Comparison of ENCODE assay signal across 13 cellular contexts in genomic region chr22:23222033-23222840, GRCh38. TPM values are rescaled to one million over a fixed set of nuclear protein-coding genes. Genes with fewer than 3 reads are reported as not detected.
DNase-seq lines count a peak whose midpoint lies in the region; ATAC-seq and TF ChIP-seq lines count a peak whose summit lies in the region.
"Had no signal": no experiment of that assay in that cellular context is flagged by ENCODE, and none has a peak within 500 bp of the region (broad histone marks: within the 10 kb centered on the region; RNA-seq: fewer than 3 reads in every experiment).

No MANE protein-coding gene starts in this region.

- peaks cover 5% of the 10 kb centered on the region for H3K36me3 Mint-ChIP-seq in CD4-positive, CD25-positive, alpha-beta regulatory T cell
- peaks cover 4% of the 10 kb centered on the region for H3K36me3 Mint-ChIP-seq in activated CD4-positive, alpha-beta memory T cell treated with anti-CD3 and anti-CD28 coated beads for 36 hours
- H3K36me3 Mint-ChIP-seq in naive B cell = peaks cover 0 to 4% of the 10 kb centered on the region in 2 donors

- H3K27me3 Mint-ChIP-seq in CD4-positive, CD25-positive, alpha-beta regulatory T cell = no peaks in the 10 kb centered on the region
- no peaks in the 10 kb centered on the region for H3K27me3 Mint-ChIP-seq in activated CD4-positive, alpha-beta memory T cell treated with anti-CD3 and anti-CD28 coated beads for 36 hours
- H3K27me3 Mint-ChIP-seq in naive B cell = no peaks in the 10 kb centered on the region

- peaks cover 0 to 1% of the 10 kb centered on the region in 2 experiments for H3K9me3 ChIP-seq in CD4-positive, CD25-positive, alpha-beta regulatory T cell (ENCODE audit: control insufficient read depth in 2 of 2, low read length in 2 of 2)
- H3K9me3 ChIP-seq: right atrium auricular region had no signal

- peak overlapping the region; percentile 9 to 67 (median 48) for H3K27ac Mint-ChIP-seq in CD4-positive, CD25-positive, alpha-beta regulatory T cell
- peak overlapping the region; percentile 13 for H3K27ac Mint-ChIP-seq in activated CD4-positive, alpha-beta memory T cell treated with anti-CD3 and anti-CD28 coated beads for 36 hours
- peak overlapping the region in 4 of 6 donors; percentile 37 to 96 (median 64) for H3K27ac Mint-ChIP-seq in naive B cell

- CTCF ChIA-PET in activated CD4-positive, alpha-beta memory T cell treated with anti-CD3 and anti-CD28 coated beads for 36 hours (lab: Charles Lee) = no interaction called here

- peaks cover 56% of the 10 kb centered on the region for H3K4me1 ChIP-seq in CD4-positive, CD25-positive, alpha-beta regulatory T cell (ENCODE audit: control insufficient read depth, insufficient read depth, low read length, poor library complexity, severe bottlenecking)

- H3K9me3 Mint-ChIP-seq in CD4-positive, CD25-positive, alpha-beta regulatory T cell = peaks cover 0 to 4% (median 0%) of the 10 kb centered on the region in 7 donors
- peaks cover 4% of the 10 kb centered on the region for H3K9me3 Mint-ChIP-seq in activated CD4-positive, alpha-beta memory T cell treated with anti-CD3 and anti-CD28 coated beads for 36 hours
- H3K9me3 Mint-ChIP-seq in naive B cell = peaks cover 0 to 2% (median 0%) of the 10 kb centered on the region in 7 donors

- no peak for ATAC-seq in CD4-positive, CD25-positive, alpha-beta regulatory T cell (ENCODE audit: low read depth in 2 of 2)
- ATAC-seq in naive B cell (ENCODE audit: low read depth in 2 of 2) = no peak

- TF ChIP-seq CTCF in HL-60 (IDR thresholded peaks at IDR 0.05; ENCODE audit: insufficient read depth, low read length) = no peak

- intact Hi-C loops in activated CD4-positive, alpha-beta memory T cell treated with anti-CD3 and anti-CD28 coated beads for 36 hours (cut with micrococcal nuclease) = no loop called here

- no peaks in the 10 kb centered on the region for H3K36me3 ChIP-seq in CD4-positive, CD25-positive, alpha-beta regulatory T cell (ENCODE audit: control insufficient read depth, insufficient read depth, low read length)
- H3K36me3 ChIP-seq: right atrium auricular region had no signal

- DNase-seq in CD4-positive, CD25-positive, alpha-beta regulatory T cell = no peak
- peak in 1 of 2 experiments; percentile 62 for DNase-seq in HL-60 (ENCODE audit: low read depth in 1 of 2, low spot score in 1 of 2)
- no peak for DNase-seq in activated CD4-positive, alpha-beta memory T cell treated with anti-CD3 and anti-CD28 coated beads for 36 hours
- no peak for DNase-seq in naive B cell
- DNase-seq in C1 segment of cervical spinal cord (lab: John Stamatoyannopoulos, UW) = no peak
- no peak for DNase-seq in activated effector memory CD4-positive, alpha-beta T cell treated with anti-CD3 and anti-CD28 coated beads, Interleukin-2, amount 50 U/mL, for 16 hours
- no peak for DNase-seq in NCI-H1930 (lab: John Stamatoyannopoulos, UW)
- DNase-seq in A172 (ENCODE audit: low spot score) = no peak
- DNase-seq: central memory CD4-positive, alpha-beta T cell; NCI-H1092; NCI-H510A; substantia nigra had no signal

- H3K4me1 Mint-ChIP-seq in CD4-positive, CD25-positive, alpha-beta regulatory T cell = peaks cover 10 to 96% (median 60%) of the 10 kb centered on the region in 4 donors
- peaks cover 95% of the 10 kb centered on the region for H3K4me1 Mint-ChIP-seq in activated CD4-positive, alpha-beta memory T cell treated with anti-CD3 and anti-CD28 coated beads for 36 hours (ENCODE audit: low read depth)
- peaks cover 68 to 94% (median 86%) of the 10 kb centered on the region in 3 donors for H3K4me1 Mint-ChIP-seq in naive B cell

- no peak overlapping the region for H3K4me3 Mint-ChIP-seq in CD4-positive, CD25-positive, alpha-beta regulatory T cell
- H3K4me3 Mint-ChIP-seq in activated CD4-positive, alpha-beta memory T cell treated with anti-CD3 and anti-CD28 coated beads for 36 hours = no peak overlapping the region
- H3K4me3 Mint-ChIP-seq in naive B cell = peak overlapping the region in 1 of 8 donors; percentile 34

- no peaks in the 10 kb centered on the region for H3K27me3 ChIP-seq in CD4-positive, CD25-positive, alpha-beta regulatory T cell (ENCODE audit: control insufficient read depth, insufficient read depth, low read length)
- H3K27me3 ChIP-seq in HL-60 (ENCODE audit: insufficient read depth, poor library complexity, severe bottlenecking) = no peaks in the 10 kb centered on the region
- H3K27me3 ChIP-seq: right atrium auricular region had no signal

- H3K27ac ChIP-seq in CD4-positive, CD25-positive, alpha-beta regulatory T cell (ENCODE audit: insufficient read depth, low read length, poor library complexity, severe bottlenecking) = no peak overlapping the region
- peak overlapping the region; percentile 20 for H3K27ac ChIP-seq in HL-60 (replicated peaks)

- no peak overlapping the region for H3K4me3 ChIP-seq in CD4-positive, CD25-positive, alpha-beta regulatory T cell (ENCODE audit: low read depth, low read length)
- no peak overlapping the region for H3K4me3 ChIP-seq in HL-60 (replicated peaks; ENCODE audit: insufficient read depth, low read length)
- H3K4me3 ChIP-seq: right atrium auricular region had no signal

- POLR2A ChIA-PET in activated CD4-positive, alpha-beta memory T cell treated with anti-CD3 and anti-CD28 coated beads for 36 hours (lab: Charles Lee) = no interaction called here

RNA-seq across cellular contexts. Expression of gene BCR, which starts 41.9 kb away (rescaled TPM):
- total RNA-seq in CD4-positive, CD25-positive, alpha-beta regulatory T cell = 66.3 TPM
- polyA plus RNA-seq in CD4-positive, CD25-positive, alpha-beta regulatory T cell = 1 to 10 TPM; 2.6 to 7.1 (median 2.8) TPM
- 10 to 100 TPM; 60.4 to 69.0 TPM for total RNA-seq in activated CD4-positive, alpha-beta memory T cell treated with anti-CD3 and anti-CD28 coated beads for 36 hours
- 10 to 100 TPM in 1 of 6 donors, 1 to 10 TPM in 4, not detected in 1; 2.6 to 12.1 (median 4.0) TPM for polyA plus RNA-seq in naive B cell (ENCODE audit: low read depth in 6 of 6)
- 12.1 and 28.1 TPM in 2 replicates for total RNA-seq in A172 (2014; rRNA removed; shearing (Covaris generic))

Comparison
In these comparisons a context has a peak if more than half of its experiments do, and no peak if none do; other contexts are left out.
1. H3K27ac Mint-ChIP-seq: peak in every context shown above with its lines; median percentile 64 in naive B cell; 48 in CD4-positive, CD25-positive, alpha-beta regulatory T cell; 13 in activated CD4-positive, alpha-beta memory T cell treated with anti-CD3 and anti-CD28 coated beads for 36 hours.